Comparison of ENCODE assay signal across 8 cellular contexts in genomic region chr7:36152756-36153570, GRCh38. TPM values are rescaled to one million over a fixed set of nuclear protein-coding genes. Genes with fewer than 3 reads are reported as not detected.
DNase-seq lines count a peak whose midpoint lies in the region; ATAC-seq and TF ChIP-seq lines count a peak whose summit lies in the region.

EEPD1 (plus strand) TSS chr7:36153254; CDS start chr7:36154325, 1,071 bp downstream.

- peak; percentile 97 for DNase-seq in GM13977 (ENCODE audit: low spot score)
- DNase-seq in NCI-H146 treated with DMSO at 0.1 percent for 48 hours (lab: John Stamatoyannopoulos, UW; ENCODE audit: unreplicated experiment): peak; percentile 95
- DNase-seq in amygdala (lab: John Stamatoyannopoulos, UW): peak; percentile 88 to 100 (median 99)
- DNase-seq in left cardiac atrium: peak; percentile 100
- DNase-seq in posterior vena cava (ENCODE audit: low spot score): peak; percentile 100
- peak; percentile 100 for DNase-seq in upper lobe of left lung

- H3K9me3 ChIP-seq in upper lobe of left lung: peaks cover 0 to 9% (median 3%) of the 10 kb centered on the region in 4 donors

- intact Hi-C loops in left cardiac atrium (cut with DNase I): loop anchor here in 1 of 2 donors (10.0 kb wide), 2 partner anchors 118 to 132 kb away; no protein-coding TSS in a partner anchor
- intact Hi-C loops in posterior vena cava (cut with DNase I): loop anchor here in 1 of 2 donors (5.0 kb wide), 1 partner anchor 824 kb away; no protein-coding TSS in a partner anchor

- H3K4me1 ChIP-seq in upper lobe of left lung: peaks cover 27 to 41% (median 38%) of the 10 kb centered on the region in 4 donors

- peak; percentile 94 for ATAC-seq in HG02884 (IDR thresholded peaks at IDR 0.05; ENCODE audit: unreplicated experiment)
- peak; percentile 96 to 98 for ATAC-seq in left cardiac atrium
- ATAC-seq in upper lobe of left lung (ENCODE audit: low FRiP score in 2 of 2): peak; percentile 98 to 99

- H3K36me3 ChIP-seq in upper lobe of left lung: no peaks in the 10 kb centered on the region

- peak in 2 of 4 donors; percentile 55 to 89 for TF ChIP-seq POLR2A in upper lobe of left lung (IDR thresholded peaks at IDR 0.05)

- TF ChIP-seq EP300 in upper lobe of left lung (IDR thresholded peaks at IDR 0.05): peak in 1 of 4 donors; percentile 42

- H3K27me3 Mint-ChIP-seq in T-helper 1 cell treated with Interleukin-12 subunit alpha and Interleukin-12 subunit beta and Interleukin-4 antibody, amounts not matched to agents 30 μg/mL and 1 μg/mL, for 36 hours (ENCODE audit: low read depth): peaks cover 22% of the 10 kb centered on the region

- in situ Hi-C loops in GM13977 (cut with MboI; ENCODE audit: low pct_unique_long_range_greater_than_20kb, low sequenced_read_pairs, unreplicated experiment): no loop called here

- no peaks in the 10 kb centered on the region for H3K9me3 Mint-ChIP-seq in T-helper 1 cell treated with Interleukin-12 subunit alpha and Interleukin-12 subunit beta and Interleukin-4 antibody, amounts not matched to agents 30 μg/mL and 1 μg/mL, for 36 hours

- H3K27me3 ChIP-seq in upper lobe of left lung: no peaks in the 10 kb centered on the region

- 0 to 1% methylated on average over 11 to 57 of the region's 88 CpGs for WGBS in upper lobe of left lung, 2 donors

- H3K36me3 Mint-ChIP-seq in T-helper 1 cell treated with Interleukin-12 subunit alpha and Interleukin-12 subunit beta and Interleukin-4 antibody, amounts not matched to agents 30 μg/mL and 1 μg/mL, for 36 hours (ENCODE audit: low read depth): no peaks in the 10 kb centered on the region

- H3K27ac ChIP-seq in upper lobe of left lung: peak within 1 kb of the TSS; percentile 79 to 94 (median 83)

- H3K27ac Mint-ChIP-seq in T-helper 1 cell treated with Interleukin-12 subunit alpha and Interleukin-12 subunit beta and Interleukin-4 antibody, amounts not matched to agents 30 μg/mL and 1 μg/mL, for 36 hours: no peak within 1 kb of the TSS

- peak within 1 kb of the TSS; percentile 77 for H3K4me3 Mint-ChIP-seq in T-helper 1 cell treated with Interleukin-12 subunit alpha and Interleukin-12 subunit beta and Interleukin-4 antibody, amounts not matched to agents 30 μg/mL and 1 μg/mL, for 36 hours

- peak within 1 kb of the TSS; percentile 52 to 92 (median 82) for H3K4me3 ChIP-seq in upper lobe of left lung

- peaks cover 8% of the 10 kb centered on the region for H3K4me1 Mint-ChIP-seq in T-helper 1 cell treated with Interleukin-12 subunit alpha and Interleukin-12 subunit beta and Interleukin-4 antibody, amounts not matched to agents 30 μg/mL and 1 μg/mL, for 36 hours (ENCODE audit: low read depth)

- TF ChIP-seq CTCF in GM13977 (IDR thresholded peaks at IDR 0.05; ENCODE audit: extremely low read depth, insufficient read depth, missing control alignments): no peak
- peak in 2 of 6 experiments; percentile 7 to 15 for TF ChIP-seq CTCF in upper lobe of left lung (IDR thresholded peaks at IDR 0.05)

RNA-seq across cellular contexts. Expression of gene EEPD1, which starts in this region (rescaled TPM):
- 10 to 100 TPM in 1 of 2 donors, 1 to 10 TPM in 1; 5.2 to 10.8 TPM for total RNA-seq in left cardiac atrium
- total RNA-seq in posterior vena cava: 10 to 100 TPM in 1 of 2 donors, 1 to 10 TPM in 1; 9.7 to 10.4 TPM
- total RNA-seq in upper lobe of left lung: 10 to 100 TPM in 4 of 6 donors, 1 to 10 TPM in 2; 5.9 to 25.1 (median 11.2) TPM

Comparison
In these comparisons a context has a peak if more than half of its experiments do, and no peak if none do; other contexts are left out.
1. Peak in every context shown above with its lines: DNase-seq, ATAC-seq, H3K4me3 ChIP-seq and H3K27ac ChIP-seq.